In genomic region chr22:26287382-26288228, GRCh38 we compare ENCODE assay signal across 26 cellular contexts.
A peak's percentile ranks its signal among the peaks of the same experiment; 100 is the strongest.
DNase-seq lines count a peak whose midpoint lies in the region; ATAC-seq, FAIRE-seq and TF ChIP-seq lines count a peak whose summit lies in the region.
"Had no signal": no experiment of that assay in that cellular context is flagged by ENCODE, and none has a peak within 500 bp of the region (broad histone marks: within the 10 kb centered on the region; RNA-seq: fewer than 3 reads in every experiment).

No MANE protein-coding gene starts in this region.

- no peaks in the 10 kb centered on the region for H3K36me3 ChIP-seq in K562 (ENCODE audit: control insufficient read depth, insufficient read depth, low read length)
- H3K36me3 ChIP-seq: MG63, SJSA1 had no signal

- WGBS in K562 (ENCODE audit: insufficient coverage, low coverage, missing lambda C conversion rate) = 2% methylated on average over 7 of the region's 7 CpGs

- no peak overlapping the region for H3K27ac ChIP-seq in K562 (ENCODE audit: extremely low read depth, low read depth, low read length)
- H3K27ac ChIP-seq: SJSA1 had no signal

- H3K79me2 ChIP-seq in K562 (ENCODE audit: control insufficient read depth, insufficient read depth, low read length) = no peaks in the 10 kb centered on the region

- no peak for TF ChIP-seq EP300 in K562 (IDR thresholded peaks at IDR 0.05; ENCODE audit: low read length)

- no peaks in the 10 kb centered on the region for H3K9me3 ChIP-seq in K562 (replicated peaks; ENCODE audit: control insufficient read depth, insufficient read depth, low read depth, low read length)
- H3K9me3 ChIP-seq: MG63 had no signal

- no peak overlapping the region for H3K4me3 ChIP-seq in Jurkat, Clone E6-1 (ENCODE audit: low read length)
- no peak overlapping the region for H3K4me3 ChIP-seq in K562
- H3K4me3 ChIP-seq: MG63, SJSA1 had no signal

- H3K9me1 ChIP-seq in K562 (ENCODE audit: control insufficient read depth, insufficient read depth, low read length) = no peaks in the 10 kb centered on the region

- H3K27me3 ChIP-seq in K562 (ENCODE audit: control insufficient read depth in 2 of 2, insufficient read depth in 2 of 2, low read length in 2 of 2) = peaks cover 0 to 10% of the 10 kb centered on the region in 2 experiments; a peak in 3 of 5 replicates
- H3K27me3 ChIP-seq: SJSA1 had no signal

- POLR2A ChIA-PET in K562 (lab: Yijun Ruan, JAX) = no interaction called here

- BruUV-seq in K562 (replicated peaks; lab: Mats Ljungman, UMichigan) = no TSS peak

- peak; percentile 19 for DNase-seq in NCI-H2171 treated with DMSO at 0.1 percent for 48 hours (lab: John Stamatoyannopoulos, UW)
- DNase-seq in NCI-H2171 (lab: John Stamatoyannopoulos, UW) = no peak
- peak; percentile 61 for DNase-seq in Jurkat, Clone E6-1 (ENCODE audit: low read depth, low spot score)
- no peak for DNase-seq in K562 (ENCODE audit: extremely low read depth in 1 of 4, low spot score in 3 of 4)
- no peak for DNase-seq in NCI-H128 (lab: John Stamatoyannopoulos, UW; ENCODE audit: unreplicated experiment)
- DNase-seq in SW 1271 (lab: John Stamatoyannopoulos, UW) = no peak
- DNase-seq: 8988T; CD4-positive, alpha-beta memory T cell; COR-L47; DMS79; EL; GF-D8; HCEC 1CT; MG63; NCI-H1417; NCI-H1694; NCI-H2081; NCI-H526; Right ventricle myocardium superior; RPMI8226; T-cell had no signal

- no peak overlapping the region for H3K9ac ChIP-seq in K562 (ENCODE audit: insufficient read depth in 1 of 2, low read depth in 2 of 2, low read length in 2 of 2)

- in situ Hi-C loops in K562 (cut with MboI) = no loop called here

- CTCF ChIA-PET in K562 (lab: Yijun Ruan, JAX; ENCODE audit: low intra/inter-chr PET ratio) = no interaction called here

- TF ChIP-seq RAD21 in K562 (CRISPR knock-in tag; conservative IDR thresholded peaks at IDR 0.05 in 1 of 2, IDR thresholded peaks at IDR 0.05 in 1 of 2) = no peak

- no peak overlapping the region for H3K4me2 ChIP-seq in K562 (ENCODE audit: insufficient read depth, low read length)

- TF ChIP-seq POLR2A in K562 (conservative IDR thresholded peaks at IDR 0.05) = no peak

- H3K4me1 ChIP-seq in K562 (replicated peaks in 1 of 2; ENCODE audit: control insufficient read depth in 2 of 2, insufficient read depth in 2 of 2, low read length in 2 of 2) = no peaks in the 10 kb centered on the region
- H3K4me1 ChIP-seq: SJSA1 had no signal

- no peak for FAIRE-seq in K562 (lab: Jason Lieb, UNC)
- FAIRE-seq: GM12891, GM19239, H1 had no signal

- TF ChIP-seq CTCF in K562 (IDR thresholded peaks at IDR 0.05 in 2 of 3, conservative IDR thresholded peaks at IDR 0.05 in 1 of 3; ENCODE audit: insufficient read depth in 2 of 3, low read depth in 1 of 3, low read length in 3 of 3) = no peak

- H4K20me1 ChIP-seq in K562 (replicated peaks; ENCODE audit: control insufficient read depth, insufficient read depth, low read length) = no peaks in the 10 kb centered on the region

- H2AFZ ChIP-seq in K562 (ENCODE audit: low read depth, low read length) = no peak overlapping the region

- no peak for ATAC-seq in K562
- no peak for ATAC-seq in HG03135 (IDR thresholded peaks at IDR 0.05; ENCODE audit: unreplicated experiment)
- ATAC-seq: T-cell had no signal

- intact Hi-C loops in K562 (cut with micrococcal nuclease) = no loop called here

TF ChIP-seq in K562, 482 proteins besides CTCF, POLR2A, EP300 and RAD21:
- TF ChIP-seq ZNF778 (CRISPR knock-in tag; IDR thresholded peaks at IDR 0.05) (no peak), U2AF1 (optimal IDR thresholded peaks at IDR 0.05; ENCODE audit: low read depth, low read length) (no peak), ZNF316 (IDR thresholded peaks at IDR 0.05) (peak; percentile 52), BCLAF1 (IDR thresholded peaks at IDR 0.05; ENCODE audit: borderline replicate concordance in 1 of 2, control insufficient read depth in 1 of 2, low read depth in 2 of 2, low read length in 1 of 2) (no peak), THRB (CRISPR knock-in tag; conservative IDR thresholded peaks at IDR 0.05) (no peak), CREB1 (IDR thresholded peaks at IDR 0.05) (no peak), CREB1 (CRISPR knock-in tag; IDR thresholded peaks at IDR 0.05) (no peak), ARID3B (CRISPR knock-in tag; IDR thresholded peaks at IDR 0.05; ENCODE audit: borderline replicate concordance) (no peak), MCM3 (IDR thresholded peaks at IDR 0.05) (no peak), MTA2 (IDR thresholded peaks at IDR 0.05; ENCODE audit: low read depth) (no peak), C11orf30 (IDR thresholded peaks at IDR 0.05; ENCODE audit: low read depth) (peak; percentile 55; the same call in 1 of the 2 replicates), KDM4B (IDR thresholded peaks at IDR 0.05; ENCODE audit: borderline replicate concordance in 2 of 2, low read depth in 1 of 2) (no peak), IRF2 (CRISPR knock-in tag; IDR thresholded peaks at IDR 0.05) (no peak), CXXC5 (CRISPR knock-in tag; IDR thresholded peaks at IDR 0.05) (no peak), CREB3L1 (IDR thresholded peaks at IDR 0.05; ENCODE audit: borderline replicate concordance, low read depth) (no peak), MAFG (tag; conservative IDR thresholded peaks at IDR 0.05) (peak; percentile 41; the same call in 1 of the 2 replicates), NELFE (IDR thresholded peaks at IDR 0.05; ENCODE audit: insufficient read depth, insufficient read length) (no peak), ZNF780A (CRISPR knock-in tag; IDR thresholded peaks at IDR 0.05) (no peak), RFX1 (IDR thresholded peaks at IDR 0.05) (no peak), CBX5 (IDR thresholded peaks at IDR 0.05; ENCODE audit: borderline replicate concordance, low read depth) (no peak), KAT2B (IDR thresholded peaks at IDR 0.05; ENCODE audit: low read depth, low read length) (no peak)
- TF ChIP-seq, protein P1, sequence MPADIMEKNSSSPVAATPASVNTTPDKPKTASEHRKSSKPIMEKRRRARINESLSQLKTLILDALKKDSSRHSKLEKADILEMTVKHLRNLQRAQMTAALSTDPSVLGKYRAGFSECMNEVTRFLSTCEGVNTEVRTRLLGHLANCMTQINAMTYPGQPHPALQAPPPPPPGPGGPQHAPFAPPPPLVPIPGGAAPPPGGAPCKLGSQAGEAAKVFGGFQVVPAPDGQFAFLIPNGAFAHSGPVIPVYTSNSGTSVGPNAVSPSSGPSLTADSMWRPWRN (IDR thresholded peaks at IDR 0.05; ENCODE audit: low read depth) = no peak
TF ChIP-seq in K562: peak in this region for 3.

Comparison
In these comparisons a context has a peak if more than half of its experiments do, and no peak if none do; other contexts are left out.
1. DNase-seq: peak in NCI-H2171 treated with DMSO at 0.1 percent for 48 hours (single experiment) and Jurkat, Clone E6-1 (single experiment); none in NCI-H2171 (single experiment), K562 (0 of 4), NCI-H128 (single experiment) and SW 1271 (0 of 2).